21 cellular contexts compared by ENCODE assay signal in genomic region chr9:116547729-116548426, GRCh38.
DNase-seq lines count a peak whose midpoint lies in the region; ATAC-seq, FAIRE-seq and TF ChIP-seq lines count a peak whose summit lies in the region.
"Had no signal": no experiment of that assay in that cellular context is flagged by ENCODE, and none has a peak within 500 bp of the region (broad histone marks: within the 10 kb centered on the region; RNA-seq: fewer than 3 reads in every experiment).

No MANE protein-coding gene starts in this region.

- H4K91ac ChIP-seq in mesenchymal stem cell (ENCODE audit: low read length): peak overlapping the region; percentile 43

- TF ChIP-seq POLR2A in esophagus squamous epithelium (IDR thresholded peaks at IDR 0.05) (no peak), GM12892 (IDR thresholded peaks at IDR 0.05; ENCODE audit: low read depth, low read length) (no peak)

- H3K27ac ChIP-seq in BLaER1 treated with 17β-estradiol and CSF1 and Interleukin-3, amounts not matched to agents 10 nM and 100 nM: peak overlapping the region in 8 of 11 experiments; percentile 38 to 85 (median 78); a peak in 15 of 22 replicates
- peak overlapping the region; percentile 27; the same call in 1 of the 2 replicates for H3K27ac ChIP-seq in PC-9
- H3K27ac ChIP-seq in esophagus squamous epithelium: peak overlapping the region; percentile 21 to 56 (median 38)
- H3K27ac ChIP-seq in mesenchymal stem cell (ENCODE audit: low read length, poor library complexity, severe bottlenecking): no peak overlapping the region

- H2BK120ac ChIP-seq in mesenchymal stem cell (ENCODE audit: low read depth, low read length): no peak overlapping the region

- no peak for TF ChIP-seq CTCF in PC-9 (conservative IDR thresholded peaks at IDR 0.05)
- TF ChIP-seq CTCF in esophagus squamous epithelium (IDR thresholded peaks at IDR 0.05): no peak

- H2AFZ ChIP-seq in PC-9 (0 out of 2 replicates have a peak overlapping the region, but pooled peaks have one; percentile 59), mesenchymal stem cell (ENCODE audit: low read depth, low read length) (no peak overlapping the region)

- H3K18ac ChIP-seq in mesenchymal stem cell (ENCODE audit: low read depth in 1 of 2, low read length in 2 of 2): peak overlapping the region; percentile 30 to 34

- WGBS in esophagus squamous epithelium, 2 donors: 35 to 40% methylated on average over 7 to 8 of the region's 11 CpGs
- 86% methylated on average over 11 of the region's 11 CpGs for WGBS in mesenchymal stem cell

- no peaks in the 10 kb centered on the region for H3K79me2 ChIP-seq in PC-9 (ENCODE audit: low read depth)

- H2BK12ac ChIP-seq in mesenchymal stem cell (ENCODE audit: low read length in 2 of 2): peak overlapping the region; percentile 35 to 92

- intact Hi-C loops in PC-9 (cut with micrococcal nuclease; ENCODE audit: unreplicated experiment): loop anchor here (10.0 kb wide), 1 partner anchor 123 kb away; no protein-coding TSS in a partner anchor
- intact Hi-C loops in esophagus squamous epithelium (cut with DNase I): no loop called here

- POLR2A ChIA-PET in PC-9 (lab: Charles Lee; ENCODE audit: unreplicated experiment): no interaction called here

- H3K36me3 ChIP-seq in BLaER1 treated with 17β-estradiol and CSF1 and Interleukin-3, amounts not matched to agents 10 nM and 100 nM: no peaks in the 10 kb centered on the region
- H3K36me3 ChIP-seq in PC-9 (ENCODE audit: low read depth): no peaks in the 10 kb centered on the region
- no peaks in the 10 kb centered on the region for H3K36me3 ChIP-seq in esophagus squamous epithelium
- H3K36me3 ChIP-seq in mesenchymal stem cell (ENCODE audit: control insufficient read depth in 1 of 2, insufficient read depth in 2 of 2, low read depth in 1 of 2, low read length in 2 of 2): no peaks in the 10 kb centered on the region
- H3K36me3 ChIP-seq: ascending aorta, uterus had no signal

- H3K27me3 ChIP-seq in BLaER1 treated with 17β-estradiol and CSF1 and Interleukin-3, amounts not matched to agents 10 nM and 100 nM: no peaks in the 10 kb centered on the region
- H3K27me3 ChIP-seq in PC-9 (ENCODE audit: insufficient read depth, low read depth) (no peaks in the 10 kb centered on the region), esophagus squamous epithelium (no peaks in the 10 kb centered on the region), mesenchymal stem cell (ENCODE audit: control insufficient read depth in 1 of 2, insufficient read depth in 1 of 2, low read length in 2 of 2) (no peaks in the 10 kb centered on the region)
- H3K27me3 ChIP-seq: ascending aorta, uterus had no signal

- no peak for FAIRE-seq in GM12892 (lab: Jason Lieb, UNC)
- FAIRE-seq: islet of Langerhans had no signal

- H3K23ac ChIP-seq in mesenchymal stem cell (ENCODE audit: low read length in 2 of 2): no peak overlapping the region

- peak overlapping the region; percentile 66 for H4K8ac ChIP-seq in mesenchymal stem cell (ENCODE audit: low read length)

- H3K4ac ChIP-seq in mesenchymal stem cell (ENCODE audit: low read depth in 1 of 2, low read length in 2 of 2): peak overlapping the region in 1 of 2 experiments; percentile 9

- no peaks in the 10 kb centered on the region for H3K9me2 ChIP-seq in PC-9 (ENCODE audit: insufficient read depth)

- peak overlapping the region in 3 of 11 experiments; percentile 18 to 40 (median 21); a peak in 2 of 22 replicates for H3K9ac ChIP-seq in BLaER1 treated with 17β-estradiol and CSF1 and Interleukin-3, amounts not matched to agents 10 nM and 100 nM
- peak overlapping the region; percentile 6 for H3K9ac ChIP-seq in mesenchymal stem cell (ENCODE audit: low read length)

- H2AK5ac ChIP-seq in mesenchymal stem cell (ENCODE audit: low read length, severe bottlenecking): peak overlapping the region; percentile 73

- DNase-seq in PC-9 (no peak), esophagus squamous epithelium (lab: John Stamatoyannopoulos, UW) (no peak), mesenchymal stem cell (no peak), NOMO-1 treated with DMSO at 0.1 percent for 48 hours (lab: John Stamatoyannopoulos, UW; ENCODE audit: unreplicated experiment) (no peak), GM12892 (ENCODE audit: insufficient read length) (no peak), NCI-H2171 treated with DMSO at 0.1 percent for 48 hours (lab: John Stamatoyannopoulos, UW) (no peak)
- DNase-seq: activated CD4-positive, alpha-beta T cell treated with anti-CD3 and anti-CD28 coated beads, Interleukin-2, amount 50 U/mL, for 48 hours; activated naive CD4-positive, alpha-beta T cell; activated T-cell treated with anti-CD3 and anti-CD28 coated beads for 4 hours; effector memory CD8-positive, alpha-beta T cell; NCI-H1694 treated with DMSO at 0.1 percent for 48 hours; NK-92 treated with Interleukin-12 subunit alpha and Interleukin-12 subunit beta, amount 100 ng/mL, for 24 hours; stimulated activated CD4-positive, alpha-beta T cell treated with anti-CD3 and anti-CD28 coated beads, Interleukin-4, amount 100 ng/mL, for 1 hour; substantia nigra; SW 1271; uterus had no signal

- CTCF ChIA-PET in PC-9 (lab: Charles Lee): no interaction called here

- H3K4me1 ChIP-seq in BLaER1 treated with 17β-estradiol and CSF1 and Interleukin-3, amounts not matched to agents 10 nM and 100 nM: peaks cover 45 to 80% (median 68%) of the 10 kb centered on the region in 10 experiments
- H3K4me1 ChIP-seq in PC-9 (replicated peaks; ENCODE audit: insufficient read depth): peaks cover 50% of the 10 kb centered on the region
- H3K4me1 ChIP-seq in esophagus squamous epithelium: peaks cover 10 to 46% (median 34%) of the 10 kb centered on the region in 3 donors
- peaks cover 16% of the 10 kb centered on the region for H3K4me1 ChIP-seq in mesenchymal stem cell (ENCODE audit: control insufficient read depth, insufficient read depth, low read depth, low read length)

- H3K4me2 ChIP-seq in BLaER1 treated with 17β-estradiol and CSF1 and Interleukin-3, amounts not matched to agents 10 nM and 100 nM: peak overlapping the region; percentile 53 to 79 (median 66); a peak in 19 of 22 replicates
- H3K4me2 ChIP-seq in PC-9 (peak overlapping the region; percentile 38; the same call in 1 of the 2 replicates), mesenchymal stem cell (ENCODE audit: low read length, poor library complexity, severe bottlenecking) (no peak overlapping the region)

- peaks cover 1% of the 10 kb centered on the region for H3K79me1 ChIP-seq in mesenchymal stem cell (replicated peaks; ENCODE audit: low read length, poor library complexity, severe bottlenecking)

- H3K14ac ChIP-seq in mesenchymal stem cell (ENCODE audit: low read length in 2 of 2): peak overlapping the region in 1 of 2 experiments; percentile 78

- no peak overlapping the region for H3K4me3 ChIP-seq in BLaER1 treated with 17β-estradiol and CSF1 and Interleukin-3, amounts not matched to agents 10 nM and 100 nM
- no peak overlapping the region for H3K4me3 ChIP-seq in PC-9
- H3K4me3 ChIP-seq in esophagus squamous epithelium: no peak overlapping the region
- no peak overlapping the region for H3K4me3 ChIP-seq in mesenchymal stem cell (ENCODE audit: insufficient read depth in 1 of 2, low read depth in 1 of 2, low read length in 2 of 2)
- H3K4me3 ChIP-seq: ascending aorta, smooth muscle cell, uterus had no signal

- no peak for ATAC-seq in HG02938 (IDR thresholded peaks at IDR 0.05; ENCODE audit: unreplicated experiment)
- ATAC-seq: effector memory CD8-positive, alpha-beta T cell had no signal

- peak overlapping the region; percentile 10 for H2BK5ac ChIP-seq in mesenchymal stem cell (ENCODE audit: low read depth, low read length, poor library complexity, severe bottlenecking)

- no TSS peak for BruUV-seq in PC-9 (replicated peaks; lab: Mats Ljungman, UMichigan)

- no peaks in the 10 kb centered on the region for H3K9me3 ChIP-seq in BLaER1 treated with 17β-estradiol and CSF1 and Interleukin-3, amounts not matched to agents 10 nM and 100 nM (replicated peaks in 1 of 11)
- H3K9me3 ChIP-seq in PC-9 (ENCODE audit: insufficient read depth, low read depth) (no peaks in the 10 kb centered on the region), esophagus squamous epithelium (no peaks in the 10 kb centered on the region), mesenchymal stem cell (ENCODE audit: control insufficient read depth, low read length) (no peaks in the 10 kb centered on the region)
- H3K9me3 ChIP-seq: ascending aorta, uterus had no signal

- H4K20me1 ChIP-seq in BLaER1 treated with 17β-estradiol and CSF1 and Interleukin-3, amounts not matched to agents 10 nM and 100 nM: no peaks in the 10 kb centered on the region; a peak in 2 of 22 replicates
- H4K20me1 ChIP-seq in PC-9 (ENCODE audit: insufficient read depth): no peaks in the 10 kb centered on the region

- H2BK15ac ChIP-seq in mesenchymal stem cell (ENCODE audit: low read depth, poor library complexity, severe bottlenecking): no peak overlapping the region

- peaks cover 12% of the 10 kb centered on the region for H3F3A ChIP-seq in PC-9 (ENCODE audit: insufficient read depth, low read depth)
